In genomic region chr1:10071640-10072039, GRCh38 we compare ENCODE assay signal across 24 cellular contexts. TPM values are rescaled to one million over a fixed set of nuclear protein-coding genes. Genes with fewer than 3 reads are reported as not detected.
DNase-seq lines count a peak whose midpoint lies in the region; ATAC-seq and TF ChIP-seq lines count a peak whose summit lies in the region.
"Had no signal": no experiment of that assay in that cellular context is flagged by ENCODE, and none has a peak within 500 bp of the region (broad histone marks: within the 10 kb centered on the region; RNA-seq: fewer than 3 reads in every experiment).

No MANE protein-coding gene starts in this region.

- H3K36me3 Mint-ChIP-seq in CD4-positive, CD25-positive, alpha-beta regulatory T cell: peaks cover 31% of the 10 kb centered on the region
- no peaks in the 10 kb centered on the region for H3K36me3 Mint-ChIP-seq in WTC11
- peaks cover 28% of the 10 kb centered on the region for H3K36me3 Mint-ChIP-seq in T-cell

- no peaks in the 10 kb centered on the region for H3K27me3 ChIP-seq in CD4-positive, CD25-positive, alpha-beta regulatory T cell (ENCODE audit: control insufficient read depth, insufficient read depth, low read length)
- no peaks in the 10 kb centered on the region for H3K27me3 ChIP-seq in esophagus (ENCODE audit: control insufficient read depth in 1 of 2, insufficient read depth in 2 of 2, low read length in 2 of 2)

- H3K4me1 ChIP-seq in CD4-positive, CD25-positive, alpha-beta regulatory T cell (ENCODE audit: control insufficient read depth, insufficient read depth, low read length, poor library complexity, severe bottlenecking): peaks cover 4% of the 10 kb centered on the region
- peaks cover 0 to 17% of the 10 kb centered on the region in 2 donors for H3K4me1 ChIP-seq in esophagus (ENCODE audit: control insufficient read depth in 2 of 2, insufficient read depth in 2 of 2, low read length in 1 of 2)

- peak overlapping the region in 2 of 3 donors; percentile 46 to 60 for H3K27ac Mint-ChIP-seq in CD4-positive, CD25-positive, alpha-beta regulatory T cell
- H3K27ac Mint-ChIP-seq in WTC11 (peak overlapping the region; percentile 83; the same call in 1 of the 2 replicates), T-cell (no peak overlapping the region)
- H3K27ac Mint-ChIP-seq: HFFc6 had no signal

- WGBS in esophagus, 2 donors: 56 to 65% methylated on average over 6 of the region's 6 CpGs

- H3K36me3 ChIP-seq in CD4-positive, CD25-positive, alpha-beta regulatory T cell (ENCODE audit: control insufficient read depth, insufficient read depth, low read length): peaks cover 22% of the 10 kb centered on the region
- no peaks in the 10 kb centered on the region for H3K36me3 ChIP-seq in esophagus (ENCODE audit: control insufficient read depth in 2 of 2, insufficient read depth in 2 of 2, low read length in 1 of 2)

- CTCF ChIA-PET in WTC11 (lab: Charles Lee) (interaction anchor here (0.7 to 1.3 kb wide), 2 partner anchors 81 to 287 kb away, joined by 3 to 4 read pairs; no protein-coding TSS in a partner anchor), T-cell (lab: Charles Lee) (interaction anchor here (0.6 to 0.7 kb wide), 4 partner anchors 28 to 404 kb away, joined by 3 to 7 read pairs (median 4); no protein-coding TSS in a partner anchor)

- DNase-seq in CD4-positive, CD25-positive, alpha-beta regulatory T cell: no peak
- DNase-seq in WTC11 (ENCODE audit: low spot score) (no peak), medulla oblongata (ENCODE audit: extremely low spot score) (no peak), T-cell (no peak), caudate nucleus (lab: John Stamatoyannopoulos, UW) (no peak)
- DNase-seq: 8988T, EL, GF-D8, H7, HFFc6, KBM-7, NCI-H1092, NCI-H1436, NCI-H2029, NCI-H226, NCI-H510A treated with DMSO at 0.1 percent for 48 hours, NCI-H748 treated with DMSO at 0.1 percent for 48 hours, PC-9, RPMI8226, SIG-M5 had no signal

- no peak overlapping the region for H3K4me3 ChIP-seq in CD4-positive, CD25-positive, alpha-beta regulatory T cell (ENCODE audit: low read depth, low read length)
- H3K4me3 ChIP-seq in esophagus (ENCODE audit: low read depth in 1 of 2, low read length in 2 of 2) (no peak overlapping the region), skin epidermis (no peak overlapping the region)
- H3K4me3 ChIP-seq: BLaER1 treated with 17β-estradiol and CSF1 and Interleukin-3, amounts not matched to agents 10 nM and 100 nM; PC-9 had no signal

- H3K9me3 ChIP-seq in CD4-positive, CD25-positive, alpha-beta regulatory T cell (ENCODE audit: control insufficient read depth in 2 of 2, low read length in 2 of 2): no peaks in the 10 kb centered on the region
- no peaks in the 10 kb centered on the region for H3K9me3 ChIP-seq in esophagus (ENCODE audit: control insufficient read depth in 2 of 2, insufficient read depth in 1 of 2, low read depth in 1 of 2, low read length in 1 of 2)
- H3K9me3 ChIP-seq: BLaER1 treated with 17β-estradiol and CSF1 and Interleukin-3, amounts not matched to agents 10 nM and 100 nM had no signal

- H3K27ac ChIP-seq in CD4-positive, CD25-positive, alpha-beta regulatory T cell (ENCODE audit: insufficient read depth, low read length, poor library complexity, severe bottlenecking): no peak overlapping the region
- H3K27ac ChIP-seq in esophagus (ENCODE audit: low read depth in 2 of 2, low read length in 1 of 2) (peak overlapping the region; percentile 83 to 92), skin epidermis (peak overlapping the region in 16 of 21 experiments; percentile 6 to 70 (median 38)), caudate nucleus (ENCODE audit: low read depth, low read length) (no peak overlapping the region)
- H3K27ac ChIP-seq: BLaER1 treated with 17β-estradiol and CSF1 and Interleukin-3, amounts not matched to agents 10 nM and 100 nM; PC-9 had no signal

- H3K4me1 Mint-ChIP-seq in CD4-positive, CD25-positive, alpha-beta regulatory T cell: peaks cover 17 to 30% (median 25%) of the 10 kb centered on the region in 4 donors
- H3K4me1 Mint-ChIP-seq in WTC11 (peaks cover 23% of the 10 kb centered on the region), T-cell (peaks cover 11 to 21% (median 21%) of the 10 kb centered on the region in 3 donors)

- no peaks in the 10 kb centered on the region for H3K27me3 Mint-ChIP-seq in CD4-positive, CD25-positive, alpha-beta regulatory T cell
- H3K27me3 Mint-ChIP-seq in WTC11 (ENCODE audit: low read depth) (no peaks in the 10 kb centered on the region), T-cell (no peaks in the 10 kb centered on the region)

- no peaks in the 10 kb centered on the region for H3K9me3 Mint-ChIP-seq in CD4-positive, CD25-positive, alpha-beta regulatory T cell
- H3K9me3 Mint-ChIP-seq in WTC11 (no peaks in the 10 kb centered on the region), T-cell (no peaks in the 10 kb centered on the region)
- H3K9me3 Mint-ChIP-seq: HFFc6 had no signal

- ATAC-seq in CD4-positive, CD25-positive, alpha-beta regulatory T cell (ENCODE audit: low read depth in 2 of 2): no peak
- ATAC-seq in WTC11: peak; percentile 24; the same call in 1 of the 2 replicates
- no peak for ATAC-seq in T-cell (replicated peaks in 1 of 4)
- no peak for ATAC-seq in GM21528 (IDR thresholded peaks at IDR 0.05; ENCODE audit: low FRiP score, unreplicated experiment)

- POLR2A ChIA-PET in WTC11 (lab: Charles Lee): no interaction called here
- POLR2A ChIA-PET in T-cell (lab: Charles Lee): no interaction called here

- H3K4me3 Mint-ChIP-seq in CD4-positive, CD25-positive, alpha-beta regulatory T cell: peak overlapping the region in 1 of 4 donors; percentile 51
- no peak overlapping the region for H3K4me3 Mint-ChIP-seq in WTC11
- no peak overlapping the region for H3K4me3 Mint-ChIP-seq in T-cell
- H3K4me3 Mint-ChIP-seq: HFFc6 had no signal

- TF ChIP-seq CTCF in WTC11 (IDR thresholded peaks at IDR 0.05): no peak

TF ChIP-seq in WTC11, 78 proteins besides CTCF, POLR2A, EP300 and RAD21:
- TF ChIP-seq MLX (CRISPR knock-in tag; IDR thresholded peaks at IDR 0.05): no peak
- TF ChIP-seq ZNF425 (CRISPR knock-in tag; conservative IDR thresholded peaks at IDR 0.05): no peak
- no peak for TF ChIP-seq RELA (CRISPR knock-in tag; IDR thresholded peaks at IDR 0.05; ENCODE audit: borderline replicate concordance)
- TF ChIP-seq NFE2L1 (CRISPR knock-in tag; IDR thresholded peaks at IDR 0.05): no peak
- TF ChIP-seq ZNF232 (CRISPR knock-in tag; IDR thresholded peaks at IDR 0.05): no peak
TF ChIP-seq in WTC11: peak in this region for 0.

RNA-seq across cellular contexts. Expression of gene UBE4B, which starts 38.9 kb away (rescaled TPM):
- 38.7 TPM for total RNA-seq in CD4-positive, CD25-positive, alpha-beta regulatory T cell
- polyA plus RNA-seq in CD4-positive, CD25-positive, alpha-beta regulatory T cell: 1 to 10 TPM; 8.0 to 9.6 (median 9.2) TPM
- total RNA-seq in WTC11 (2021) (78.0 to 80.8 TPM (median 79.6 TPM) in 3 replicates), T-cell (10 to 100 TPM; 37.5 to 43.1 (median 41.9) TPM)
- 10 to 100 TPM; 15.6 to 23.2 TPM for polyA plus RNA-seq in esophagus

Comparison
In these comparisons a context has a peak if more than half of its experiments do, and no peak if none do; other contexts are left out.
1. H3K27ac ChIP-seq: peak in esophagus (2 of 2) and skin epidermis (16 of 21); none in CD4-positive, CD25-positive, alpha-beta regulatory T cell (single experiment) and caudate nucleus (single experiment).
2. H3K27ac Mint-ChIP-seq: peak in CD4-positive, CD25-positive, alpha-beta regulatory T cell (2 of 3) and WTC11 (single experiment); none in T-cell (0 of 2).